8 cellular contexts compared by ENCODE assay signal in the genomic region with DNA sequence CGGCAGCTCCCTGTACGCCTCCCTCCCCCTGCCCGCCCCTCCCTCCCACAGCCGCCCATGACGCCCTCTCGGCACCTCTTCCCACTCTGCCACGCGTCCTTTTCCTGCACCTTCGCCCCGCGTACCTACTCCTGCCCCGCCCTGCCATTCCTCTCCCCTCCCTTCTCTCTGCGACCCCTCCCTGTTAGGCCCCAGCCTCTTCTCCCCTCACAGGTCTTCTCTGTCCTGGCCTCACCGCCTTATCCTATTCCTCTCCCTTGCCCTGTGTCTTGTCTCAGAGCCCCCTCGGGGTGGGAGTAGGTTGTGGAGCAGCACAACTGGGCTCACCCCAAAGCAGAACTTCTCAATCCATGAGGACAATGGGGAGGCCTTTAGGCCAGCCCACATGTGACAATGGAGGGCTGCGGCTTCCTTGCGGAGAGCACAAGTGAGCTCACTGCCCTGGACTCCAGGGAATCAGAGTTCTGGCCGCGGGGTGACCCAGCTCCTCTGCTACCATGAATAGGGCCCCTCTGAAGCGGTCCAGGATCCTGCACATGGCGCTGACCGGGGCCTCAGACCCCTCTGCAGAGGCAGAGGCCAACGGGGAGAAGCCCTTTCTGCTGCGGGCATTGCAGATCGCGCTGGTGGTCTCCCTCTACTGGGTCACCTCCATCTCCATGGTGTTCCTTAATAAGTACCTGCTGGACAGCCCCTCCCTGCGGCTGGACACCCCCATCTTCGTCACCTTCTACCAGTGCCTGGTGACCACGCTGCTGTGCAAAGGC. TPM values are rescaled to one million over a fixed set of nuclear protein-coding genes. Genes with fewer than 3 reads are reported as not detected.
A peak's percentile ranks its signal among the peaks of the same experiment; 100 is the strongest.
DNase-seq lines count a peak whose midpoint lies in the region; ATAC-seq and TF ChIP-seq lines count a peak whose summit lies in the region.

No MANE protein-coding gene starts in this region.

- peak overlapping the region; percentile 93 for H3K4me2 ChIP-seq in PC-9

- no peaks in the 10 kb centered on the region for H3F3A ChIP-seq in PC-9 (ENCODE audit: insufficient read depth, low read depth)

- H3K27me3 ChIP-seq in PC-9 (ENCODE audit: insufficient read depth, low read depth) (no peaks in the 10 kb centered on the region), thymus (ENCODE audit: control insufficient read depth, insufficient read depth) (no peaks in the 10 kb centered on the region)

- no peaks in the 10 kb centered on the region for H3K9me2 ChIP-seq in PC-9 (ENCODE audit: insufficient read depth)

- H3K4me3 ChIP-seq in PC-9, result peak overlapping the region; percentile 84
- H3K4me3 ChIP-seq in thymus (ENCODE audit: low read length), result peak overlapping the region; percentile 82

- H3K27me3 Mint-ChIP-seq in dendritic cell treated with granulocyte-macrophage colony-stimulating factor and Interleukin-4, amounts not matched to agents 40 ng/mL and 50 ng/mL, for 4 days, result peaks cover 3% of the 10 kb centered on the region

- no peaks in the 10 kb centered on the region; the same call in none of the 2 replicates for H4K20me1 ChIP-seq in PC-9 (ENCODE audit: insufficient read depth)

- ATAC-seq in HG02884 (IDR thresholded peaks at IDR 0.05; ENCODE audit: unreplicated experiment), result peak; percentile 26

- CTCF ChIA-PET in PC-9 (lab: Charles Lee), result interaction anchor here (0.5 to 0.6 kb wide), 3 partner anchors 516 to 1757 kb away, joined by 3 to 15 read pairs (median 3); no protein-coding TSS in a partner anchor

- H3K36me3 ChIP-seq in PC-9 (ENCODE audit: low read depth) (0 out of 2 replicates have a peak, but pooled peaks cover 3% of the 10 kb centered on the region), thymus (ENCODE audit: control insufficient read depth, insufficient read depth) (peaks cover under 1% of the 10 kb centered on the region)

- H3K27ac ChIP-seq in PC-9, result no peak overlapping the region
- peak overlapping the region; percentile 75 for H3K27ac ChIP-seq in thymus (ENCODE audit: low read depth)

- H3K4me3 Mint-ChIP-seq in dendritic cell treated with granulocyte-macrophage colony-stimulating factor and Interleukin-4, amounts not matched to agents 40 ng/mL and 50 ng/mL, for 4 days, result peak overlapping the region; percentile 90

- no peak for TF ChIP-seq CTCF in PC-9 (conservative IDR thresholded peaks at IDR 0.05)

- H3K4me1 ChIP-seq in PC-9 (replicated peaks; ENCODE audit: insufficient read depth) (peaks cover 28% of the 10 kb centered on the region), thymus (ENCODE audit: control insufficient read depth, insufficient read depth, low read length) (peaks cover 19% of the 10 kb centered on the region)

- TSS peak; percentile 36 for BruUV-seq in PC-9 (replicated peaks; lab: Mats Ljungman, UMichigan)

- intact Hi-C loops in PC-9 (cut with micrococcal nuclease; ENCODE audit: unreplicated experiment), result loop anchor here (1.0 to 2.0 kb wide), 2 partner anchors 35 to 38 kb away; no protein-coding TSS in a partner anchor
- intact Hi-C loops in dendritic cell treated with granulocyte-macrophage colony-stimulating factor and Interleukin-4, amounts not matched to agents 40 ng/mL and 50 ng/mL, for 4 days (cut with micrococcal nuclease), result loop anchor here (1.0 to 10.0 kb wide), 2 partner anchors 42 to 1241 kb away; a partner anchor contains a TSS

- H3K36me3 Mint-ChIP-seq in dendritic cell treated with granulocyte-macrophage colony-stimulating factor and Interleukin-4, amounts not matched to agents 40 ng/mL and 50 ng/mL, for 4 days (ENCODE audit: low read depth), result peaks cover 56% of the 10 kb centered on the region

- H3K9me3 Mint-ChIP-seq in dendritic cell treated with granulocyte-macrophage colony-stimulating factor and Interleukin-4, amounts not matched to agents 40 ng/mL and 50 ng/mL, for 4 days, result no peaks in the 10 kb centered on the region

- H2AFZ ChIP-seq in PC-9, result peak overlapping the region; percentile 88

- POLR2A ChIA-PET in PC-9 (lab: Charles Lee; ENCODE audit: unreplicated experiment), result interaction anchor here (0.6 to 0.9 kb wide), 3 partner anchors 12 to 1221 kb away, joined by 3 to 7 read pairs (median 4); a partner anchor contains a TSS

- WGBS in thymus, result 31% methylated on average over 29 of the region's 29 CpGs

- H3K4me1 Mint-ChIP-seq in dendritic cell treated with granulocyte-macrophage colony-stimulating factor and Interleukin-4, amounts not matched to agents 40 ng/mL and 50 ng/mL, for 4 days (ENCODE audit: low read depth), result peaks cover 55% of the 10 kb centered on the region

- peak overlapping the region; percentile 97 for H3K27ac Mint-ChIP-seq in dendritic cell treated with granulocyte-macrophage colony-stimulating factor and Interleukin-4, amounts not matched to agents 40 ng/mL and 50 ng/mL, for 4 days

- H3K79me2 ChIP-seq in PC-9 (ENCODE audit: low read depth), result peaks cover 28% of the 10 kb centered on the region

- H3K9me3 ChIP-seq in PC-9 (ENCODE audit: insufficient read depth, low read depth) (no peaks in the 10 kb centered on the region), thymus (ENCODE audit: control insufficient read depth) (no peaks in the 10 kb centered on the region)

- DNase-seq in activated gamma-delta T cell treated with Interleukin-2 at 50 U/mL for 16 hours, result peak; percentile 9
- no peak for DNase-seq in activated gamma-delta T cell (lab: John Stamatoyannopoulos, UW)
- DNase-seq in PC-9, result peak; percentile 47 to 59
- peak; percentile 66 to 73 for DNase-seq in lung microvascular endothelial cell (ENCODE audit: low read depth in 2 of 2)
- no peak for DNase-seq in COR-L47 (lab: John Stamatoyannopoulos, UW)

RNA-seq across cellular contexts. Expression of a gene that starts 0.5 kb away (rescaled TPM):
- total RNA-seq in PC-9 (2021), result 15.2 and 15.6 TPM in 2 replicates
- 6.3 and 7.7 TPM in 2 replicates for total RNA-seq in lung microvascular endothelial cell
- polyA plus RNA-seq in thymus, result 7.3 TPM

RNA-seq across cellular contexts. Expression of a gene that starts 41.8 kb away (rescaled TPM):
- total RNA-seq in PC-9 (2021) (17.5 and 27.3 TPM in 2 replicates), lung microvascular endothelial cell (4.4 and 7.1 TPM in 2 replicates)
- 12.3 TPM for polyA plus RNA-seq in thymus

Comparison
In these comparisons a context has a peak if more than half of its experiments do, and no peak if none do; other contexts are left out.
1. DNase-seq: peak in activated gamma-delta T cell treated with Interleukin-2 at 50 U/mL for 16 hours (single experiment), PC-9 (2 of 2) and lung microvascular endothelial cell (2 of 2); none in activated gamma-delta T cell (single experiment) and COR-L47 (single experiment).